In genomic region chr11:12280199-12280837, GRCh38 we compare ENCODE assay signal across 1 cellular context.
TF ChIP-seq lines count a peak whose summit lies in the region.

No MANE protein-coding gene starts in this region.

TF ChIP-seq in HepG2, 621 proteins besides CTCF, POLR2A, EP300 and RAD21 (continued from another document):
- no peak for TF ChIP-seq ZBTB40 (IDR thresholded peaks at IDR 0.05)
- no peak for TF ChIP-seq ZBTB40 (CRISPR knock-in tag; IDR thresholded peaks at IDR 0.05)
- no peak for TF ChIP-seq SKI (IDR thresholded peaks at IDR 0.05; ENCODE audit: partially characterized antibody)
- no peak for TF ChIP-seq GZF1 (CRISPR knock-in tag; IDR thresholded peaks at IDR 0.05)
- TF ChIP-seq SNAPC4 (CRISPR knock-in tag; IDR thresholded peaks at IDR 0.05), result no peak
- TF ChIP-seq SP5 (CRISPR knock-in tag; IDR thresholded peaks at IDR 0.05; ENCODE audit: borderline replicate concordance, low read depth), result no peak
- TF ChIP-seq ZFP36 (IDR thresholded peaks at IDR 0.05; ENCODE audit: borderline replicate concordance, low read depth, low read length, partially characterized antibody), result no peak
- no peak for TF ChIP-seq ZNF460 (CRISPR knock-in tag; IDR thresholded peaks at IDR 0.05; ENCODE audit: borderline replicate concordance)
- TF ChIP-seq FOXK2 (IDR thresholded peaks at IDR 0.05), result no peak
- no peak for TF ChIP-seq ZNF34 (CRISPR knock-in tag; IDR thresholded peaks at IDR 0.05; ENCODE audit: borderline replicate concordance)
- no peak for TF ChIP-seq ZNF574 (CRISPR knock-in tag; IDR thresholded peaks at IDR 0.05)
- no peak for TF ChIP-seq ZNF616 (CRISPR knock-in tag; IDR thresholded peaks at IDR 0.05; ENCODE audit: low read depth)
- TF ChIP-seq TBX3 (IDR thresholded peaks at IDR 0.05; ENCODE audit: borderline replicate concordance), result no peak
TF ChIP-seq in HepG2: peak in this region for 0.
